Comparison of ENCODE assay signal across 15 cellular contexts in genomic region chr4:15938182-15938581, GRCh38. TPM values are rescaled to one million over a fixed set of nuclear protein-coding genes. Genes with fewer than 3 reads are reported as not detected.
A peak's percentile ranks its signal among the peaks of the same experiment; 100 is the strongest.
DNase-seq lines count a peak whose midpoint lies in the region; ATAC-seq and TF ChIP-seq lines count a peak whose summit lies in the region.
"Had no signal": no experiment of that assay in that cellular context is flagged by ENCODE, and none has a peak within 500 bp of the region (broad histone marks: within the 10 kb centered on the region; RNA-seq: fewer than 3 reads in every experiment).

No MANE protein-coding gene starts in this region.

- peak overlapping the region; percentile 92 for H3K27ac ChIP-seq in RWPE1
- H3K27ac ChIP-seq in thyroid gland = peak overlapping the region in 2 of 3 donors; percentile 43 to 49
- no peak overlapping the region for H3K27ac ChIP-seq in aorta (ENCODE audit: low read depth in 1 of 2, low read length in 2 of 2)
- H3K27ac ChIP-seq: ovary had no signal

- H3K27me3 ChIP-seq in thyroid gland (no peaks in the 10 kb centered on the region), aorta (ENCODE audit: control insufficient read depth in 1 of 2, insufficient read depth in 2 of 2, low read length in 1 of 2) (no peaks in the 10 kb centered on the region)
- H3K27me3 ChIP-seq: ovary had no signal

- 13 to 20% methylated on average over 7 to 8 of the region's 8 CpGs for WGBS in thyroid gland, 2 donors
- WGBS in aorta, 2 donors = 35 to 49% methylated on average over 8 of the region's 8 CpGs

- DNase-seq in NCI-H2029 treated with DMSO at 0.1 percent for 48 hours (lab: John Stamatoyannopoulos, UW) = peak; percentile 2
- DNase-seq in NCI-H2029 (lab: John Stamatoyannopoulos, UW) = no peak
- peak; percentile 89 for DNase-seq in RWPE1 (ENCODE audit: low spot score)
- DNase-seq in iPS-NIHi7 (ENCODE audit: extremely low spot score) = peak; percentile 44
- peak; percentile 91 for DNase-seq in thyroid gland
- DNase-seq in activated T-cell treated with anti-CD3 and anti-CD28 coated beads for 4 hours = no peak
- DNase-seq in aorta = no peak
- DNase-seq: activated effector memory CD4-positive, alpha-beta T cell treated with Interleukin-2 at 50 U/mL for 16 hours; glutamatergic neuron; NCI-H2107; OCI-M1; ovary; T-helper 2 cell had no signal

- ATAC-seq in HG03432 (IDR thresholded peaks at IDR 0.05; ENCODE audit: unreplicated experiment) (no peak), aorta (ENCODE audit: low FRiP score) (no peak)

- H3K4me3 ChIP-seq in thyroid gland (replicated peaks in 1 of 3) (no peak overlapping the region), aorta (ENCODE audit: low read length in 2 of 2) (no peak overlapping the region)
- H3K4me3 ChIP-seq: ovary had no signal

- CTCF ChIA-PET in RWPE1 (lab: Yijun Ruan, JAX) = interaction anchor here (1.0 kb wide), 1 partner anchor 18 kb away, joined by 3 read pairs; no protein-coding TSS in a partner anchor

- intact Hi-C loops in thyroid gland (cut with DNase I) = no loop called here
- intact Hi-C loops in aorta (cut with DNase I) = no loop called here

- peak in 1 of 2 donors; percentile 66 for TF ChIP-seq POLR2A in thyroid gland (IDR thresholded peaks at IDR 0.05)

- H3K4me1 ChIP-seq in thyroid gland = peaks cover 17 to 26% of the 10 kb centered on the region in 2 donors
- no peaks in the 10 kb centered on the region for H3K4me1 ChIP-seq in aorta (ENCODE audit: control insufficient read depth in 1 of 2, insufficient read depth in 2 of 2, low read length in 2 of 2)

- no peak for TF ChIP-seq CTCF in RWPE1 (conservative IDR thresholded peaks at IDR 0.05; ENCODE audit: low read depth)
- no peak for TF ChIP-seq CTCF in thyroid gland (IDR thresholded peaks at IDR 0.05)

- no peaks in the 10 kb centered on the region for H3K9me3 ChIP-seq in thyroid gland
- no peaks in the 10 kb centered on the region for H3K9me3 ChIP-seq in aorta (ENCODE audit: control insufficient read depth, low read length)
- H3K9me3 ChIP-seq: ovary had no signal

- POLR2A ChIA-PET in RWPE1 (lab: Yijun Ruan, JAX; ENCODE audit: low non-redundant PET) = interaction anchor here (0.6 kb wide), 1 partner anchor 18 kb away, joined by 3 read pairs; no protein-coding TSS in a partner anchor

- no peaks in the 10 kb centered on the region for H3K36me3 ChIP-seq in thyroid gland
- no peaks in the 10 kb centered on the region for H3K36me3 ChIP-seq in aorta (ENCODE audit: control insufficient read depth in 1 of 2, insufficient read depth in 2 of 2, low read length in 1 of 2)
- H3K36me3 ChIP-seq: ovary had no signal

RNA-seq across cellular contexts. Expression of gene FGFBP1, which starts 0.4 kb away (rescaled TPM):
- total RNA-seq in thyroid gland (1 to 10 TPM in 1 of 4 donors, under 1 TPM in 2, not detected in 1; 0.22 to 2.3 (median 0.44) TPM), aorta (not detected)
- polyA plus RNA-seq in aorta = under 1 TPM in 1 of 2 donors, not detected in 1; 0.20 TPM
- total RNA-seq: lung microvascular endothelial cell had no signal
- polyA plus RNA-seq: ovary had no signal

RNA-seq across cellular contexts. Expression of gene FGFBP2, which starts 24.8 kb away (rescaled TPM):
- total RNA-seq in thyroid gland (1 to 10 TPM in 2 of 4 donors, under 1 TPM in 2; 0.67 to 3.7 (median 0.92) TPM), aorta (1 to 10 TPM in 1 of 2 donors, under 1 TPM in 1; 0.84 to 1.6 TPM)
- not detected for polyA plus RNA-seq in aorta
- total RNA-seq: lung microvascular endothelial cell had no signal

Comparison
In these comparisons a context has a peak if more than half of its experiments do, and no peak if none do; other contexts are left out.
1. DNase-seq: peak in NCI-H2029 treated with DMSO at 0.1 percent for 48 hours (single experiment), RWPE1 (single experiment), iPS-NIHi7 (single experiment) and thyroid gland (2 of 2); none in NCI-H2029 (single experiment), activated T-cell treated with anti-CD3 and anti-CD28 coated beads for 4 hours (single experiment) and aorta (0 of 2).
2. H3K27ac ChIP-seq: peak in RWPE1 (single experiment) and thyroid gland (2 of 3); none in aorta (0 of 2).